In the genomic region with DNA sequence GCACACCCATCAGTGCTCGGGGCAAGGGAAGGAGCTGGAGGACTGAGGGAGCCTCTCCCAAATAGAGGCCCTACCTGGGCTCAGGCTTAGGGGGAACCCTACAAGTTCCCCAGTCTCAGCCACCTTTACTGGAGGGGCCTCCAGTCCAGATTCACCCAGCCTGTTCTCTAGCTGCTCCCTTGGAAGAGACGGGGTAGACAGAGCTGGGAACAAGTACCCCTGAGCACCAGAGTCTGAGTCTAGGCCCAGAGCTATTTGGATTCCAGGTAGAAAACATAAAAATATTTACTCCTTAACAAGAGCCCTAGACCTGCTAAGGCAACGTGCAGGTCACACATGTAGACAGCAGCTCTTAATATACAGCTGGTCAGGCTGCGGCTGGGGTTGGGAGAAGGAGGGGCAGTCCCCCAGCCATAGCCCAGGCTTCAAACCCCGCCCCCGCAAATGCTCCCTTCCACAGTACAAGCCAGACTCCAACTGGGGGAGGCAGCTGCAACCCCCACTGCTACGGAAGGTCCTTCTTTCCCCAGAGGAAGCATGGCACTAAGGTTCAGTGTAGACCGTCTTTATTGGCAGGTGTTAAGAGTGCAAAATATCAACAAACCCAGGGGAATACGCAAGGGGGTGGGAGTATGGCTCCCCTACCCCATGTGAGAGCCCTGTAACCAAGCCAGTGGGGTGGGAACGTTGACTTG, we compare ENCODE assay signal across 11 cellular contexts. TPM values are rescaled to one million over a fixed set of nuclear protein-coding genes. Genes with fewer than 3 reads are reported as not detected.
DNase-seq lines count a peak whose midpoint lies in the region; FAIRE-seq and TF ChIP-seq lines count a peak whose summit lies in the region.
"Had no signal": no experiment of that assay in that cellular context is flagged by ENCODE, and none has a peak within 500 bp of the region (broad histone marks: within the 10 kb centered on the region; RNA-seq: fewer than 3 reads in every experiment).

No MANE protein-coding gene starts in this region.

- BruUV-seq in Caco-2 (replicated peaks; lab: Mats Ljungman, UMichigan): no TSS peak

- no peak for FAIRE-seq in GM19239 (lab: Jason Lieb, UNC)

- H3K79me2 ChIP-seq in fibroblast of lung (ENCODE audit: control insufficient read depth, insufficient read depth, low read length): no peaks in the 10 kb centered on the region

- peaks cover 2% of the 10 kb centered on the region; the same call in 1 of the 2 replicates for H3K36me3 ChIP-seq in Caco-2 (ENCODE audit: control insufficient read depth, insufficient read depth, low read length)
- H3K36me3 ChIP-seq in fibroblast of lung (ENCODE audit: control insufficient read depth, insufficient read depth, low read length): peaks cover 3% of the 10 kb centered on the region

- CTCF ChIA-PET in Caco-2 (lab: Charles Lee): no interaction called here
- CTCF ChIA-PET in activated CD4-positive, alpha-beta memory T cell treated with anti-CD3 and anti-CD28 coated beads for 36 hours (lab: Charles Lee): interaction anchor here (1.0 to 1.2 kb wide), 2 partner anchors 10 to 42 kb away, joined by 3 to 7 read pairs; no protein-coding TSS in a partner anchor

- H3K4me1 ChIP-seq in Caco-2: peaks cover 68% of the 10 kb centered on the region
- H3K4me1 ChIP-seq in fibroblast of lung (ENCODE audit: control insufficient read depth, extremely low read depth, insufficient read depth, low read length): peaks cover 16% of the 10 kb centered on the region

- no peak overlapping the region for H2AFZ ChIP-seq in fibroblast of lung (ENCODE audit: low read length)

- no peaks in the 10 kb centered on the region for H3K27me3 Mint-ChIP-seq in Caco-2 (ENCODE audit: insufficient read depth, unreplicated experiment)
- H3K27me3 Mint-ChIP-seq in neural crest cell (ENCODE audit: low read depth): peaks cover 5% of the 10 kb centered on the region
- H3K27me3 Mint-ChIP-seq in activated CD4-positive, alpha-beta memory T cell treated with anti-CD3 and anti-CD28 coated beads for 36 hours: peaks cover 3% of the 10 kb centered on the region

- H4K20me1 ChIP-seq in fibroblast of lung (ENCODE audit: control insufficient read depth, extremely low read depth, insufficient read depth, low read length): no peaks in the 10 kb centered on the region

- H3K4me3 ChIP-seq in Caco-2 (ENCODE audit: low read depth, low read length) (no peak overlapping the region), fibroblast of lung (replicated peaks in 1 of 4; ENCODE audit: control extremely low read depth in 1 of 4, insufficient read depth in 1 of 4, low read depth in 3 of 4, low read length in 4 of 4) (no peak overlapping the region)
- H3K4me3 ChIP-seq: SJSA1 had no signal

- POLR2A ChIA-PET in Caco-2 (lab: Charles Lee): interaction anchor here (1.0 to 2.1 kb wide), 2 partner anchors 8 to 10 kb away, joined by 3 to 5 read pairs; partner anchors contain the start of genes TENT5B and TRNP1
- POLR2A ChIA-PET in activated CD4-positive, alpha-beta memory T cell treated with anti-CD3 and anti-CD28 coated beads for 36 hours (lab: Charles Lee): no interaction called here

- DNase-seq in Caco-2 (no peak), NCI-H82 (lab: John Stamatoyannopoulos, UW) (peak; percentile 92), fibroblast of lung (ENCODE audit: low read depth in 2 of 2) (peak; percentile 53 to 68), neural crest cell (ENCODE audit: low read depth, low spot score) (no peak), NCI-H2081 treated with DMSO at 0.1 percent for 48 hours (lab: John Stamatoyannopoulos, UW) (no peak), GM19239 (ENCODE audit: insufficient read length, low spot score) (no peak), NCI-H526 (lab: John Stamatoyannopoulos, UW) (no peak)
- no peak for DNase-seq in activated CD4-positive, alpha-beta memory T cell treated with anti-CD3 and anti-CD28 coated beads for 36 hours
- DNase-seq: CD4-positive, CD25-positive, alpha-beta regulatory T cell; hippocampal formation had no signal

- peaks cover 50% of the 10 kb centered on the region for H3K36me3 Mint-ChIP-seq in Caco-2 (ENCODE audit: insufficient read depth, unreplicated experiment)
- no peaks in the 10 kb centered on the region for H3K36me3 Mint-ChIP-seq in neural crest cell (ENCODE audit: low read depth)
- no peaks in the 10 kb centered on the region for H3K36me3 Mint-ChIP-seq in activated CD4-positive, alpha-beta memory T cell treated with anti-CD3 and anti-CD28 coated beads for 36 hours
- H3K36me3 Mint-ChIP-seq: CD4-positive, CD25-positive, alpha-beta regulatory T cell had no signal

- H3K4me2 ChIP-seq in fibroblast of lung (ENCODE audit: extremely low read depth, insufficient read depth, low read length): peak overlapping the region; percentile 29

- H3K27me3 ChIP-seq in Caco-2 (replicated peaks; ENCODE audit: control insufficient read depth, insufficient read depth, low read length) (no peaks in the 10 kb centered on the region), fibroblast of lung (ENCODE audit: control insufficient read depth, insufficient read depth, low read length) (no peaks in the 10 kb centered on the region)
- H3K27me3 ChIP-seq: SJSA1 had no signal

- H3K4me3 Mint-ChIP-seq in Caco-2 (ENCODE audit: unreplicated experiment) (no peak overlapping the region), neural crest cell (peak overlapping the region; percentile 82)
- H3K4me3 Mint-ChIP-seq in activated CD4-positive, alpha-beta memory T cell treated with anti-CD3 and anti-CD28 coated beads for 36 hours: no peak overlapping the region
- H3K4me3 Mint-ChIP-seq: CD4-positive, CD25-positive, alpha-beta regulatory T cell had no signal

- H3K27ac ChIP-seq in fibroblast of lung (ENCODE audit: insufficient read depth, low read length): no peak overlapping the region
- H3K27ac ChIP-seq: SJSA1 had no signal

- H3K9me3 Mint-ChIP-seq in Caco-2 (ENCODE audit: unreplicated experiment) (no peaks in the 10 kb centered on the region), neural crest cell (no peaks in the 10 kb centered on the region)
- H3K9me3 Mint-ChIP-seq in activated CD4-positive, alpha-beta memory T cell treated with anti-CD3 and anti-CD28 coated beads for 36 hours: no peaks in the 10 kb centered on the region
- H3K9me3 Mint-ChIP-seq: CD4-positive, CD25-positive, alpha-beta regulatory T cell had no signal

- no peaks in the 10 kb centered on the region for H3K9me3 ChIP-seq in Caco-2
- H3K9me3 ChIP-seq in fibroblast of lung (ENCODE audit: control insufficient read depth, insufficient read depth, low read depth, low read length): no peaks in the 10 kb centered on the region
- H3K9me3 ChIP-seq: SJSA1 had no signal

- no peak overlapping the region for H3K9ac ChIP-seq in fibroblast of lung (ENCODE audit: insufficient read depth, low read length)

- intact Hi-C loops in Caco-2 (cut with micrococcal nuclease; ENCODE audit: unreplicated experiment): no loop called here
- intact Hi-C loops in activated CD4-positive, alpha-beta memory T cell treated with anti-CD3 and anti-CD28 coated beads for 36 hours (cut with micrococcal nuclease): no loop called here

- no peak for TF ChIP-seq CTCF in Caco-2 (IDR thresholded peaks at IDR 0.05; ENCODE audit: insufficient read depth in 1 of 2, low read depth in 1 of 2, low read length in 1 of 2, severe bottlenecking in 1 of 2, unreplicated experiment in 1 of 2)
- TF ChIP-seq CTCF in fibroblast of lung (conservative IDR thresholded peaks at IDR 0.05 in 1 of 2, IDR thresholded peaks at IDR 0.05 in 1 of 2; ENCODE audit: low read depth in 1 of 2, low read length in 2 of 2): no peak
- TF ChIP-seq CTCF in neural crest cell (conservative IDR thresholded peaks at IDR 0.05): no peak

- H3K27ac Mint-ChIP-seq in Caco-2 (ENCODE audit: unreplicated experiment) (peak overlapping the region; percentile 77), neural crest cell (ENCODE audit: unreplicated experiment) (peak overlapping the region; percentile 93)
- no peak overlapping the region for H3K27ac Mint-ChIP-seq in activated CD4-positive, alpha-beta memory T cell treated with anti-CD3 and anti-CD28 coated beads for 36 hours
- H3K27ac Mint-ChIP-seq: CD4-positive, CD25-positive, alpha-beta regulatory T cell had no signal

- H3K4me1 Mint-ChIP-seq in Caco-2 (ENCODE audit: low read depth, unreplicated experiment) (peaks cover 12% of the 10 kb centered on the region), neural crest cell (peaks cover 60% of the 10 kb centered on the region)
- no peaks in the 10 kb centered on the region for H3K4me1 Mint-ChIP-seq in activated CD4-positive, alpha-beta memory T cell treated with anti-CD3 and anti-CD28 coated beads for 36 hours (ENCODE audit: low read depth)
- H3K4me1 Mint-ChIP-seq: CD4-positive, CD25-positive, alpha-beta regulatory T cell had no signal

RNA-seq across cellular contexts. Expression of gene TENT5B, which starts 8.0 kb away (rescaled TPM):
- total RNA-seq in Caco-2 (2022) (19.4 and 21.1 TPM in 2 replicates), fibroblast of lung (0.50 and 1.0 TPM in 2 replicates), neural crest cell (10.1 and 11.0 TPM in 2 replicates)
- polyA plus RNA-seq in fibroblast of lung: 1.9 and 9.3 TPM in 2 replicates
- 2.0 and 10.8 TPM in 2 replicates for polyA plus RNA-seq in fibroblast of lung (2012)
- 3.7 and 13.7 TPM in 2 replicates for polyA minus RNA-seq in fibroblast of lung (ENCODE audit: low replicate concordance)
- total RNA-seq in activated CD4-positive, alpha-beta memory T cell treated with anti-CD3 and anti-CD28 coated beads for 36 hours: not detected
- total RNA-seq: CD4-positive, CD25-positive, alpha-beta regulatory T cell had no signal
- polyA plus RNA-seq: CD4-positive, CD25-positive, alpha-beta regulatory T cell had no signal

RNA-seq across cellular contexts. Expression of gene TRNP1, which starts 11.1 kb away (rescaled TPM):
- total RNA-seq in Caco-2 (2022) (23.3 and 23.6 TPM in 2 replicates), fibroblast of lung (10.8 and 16.2 TPM in 2 replicates), neural crest cell (16.7 and 18.7 TPM in 2 replicates)
- polyA plus RNA-seq in fibroblast of lung: 32.6 and 66.9 TPM in 2 replicates
- polyA plus RNA-seq in fibroblast of lung (2012): 27.5 and 54.1 TPM in 2 replicates
- 9.0 and 25.6 TPM in 2 replicates for polyA minus RNA-seq in fibroblast of lung (ENCODE audit: low replicate concordance)
- total RNA-seq in activated CD4-positive, alpha-beta memory T cell treated with anti-CD3 and anti-CD28 coated beads for 36 hours: under 1 TPM; 0.19 to 0.53 TPM
- total RNA-seq: CD4-positive, CD25-positive, alpha-beta regulatory T cell had no signal
- polyA plus RNA-seq: CD4-positive, CD25-positive, alpha-beta regulatory T cell had no signal

RNA-seq across cellular contexts. Expression of gene KDF1, which starts 44.4 kb away (rescaled TPM):
- 13.5 and 14.1 TPM in 2 replicates for total RNA-seq in Caco-2 (2022)
- not detected in 2 replicates for total RNA-seq in fibroblast of lung
- polyA plus RNA-seq in fibroblast of lung: 0.05 TPM in 1 of 2 replicates, not detected in the other
- not detected in 2 replicates for polyA plus RNA-seq in fibroblast of lung (2012)
- polyA minus RNA-seq in fibroblast of lung (ENCODE audit: low replicate concordance): not detected in 2 replicates
- not detected in 2 replicates for total RNA-seq in neural crest cell
- total RNA-seq in activated CD4-positive, alpha-beta memory T cell treated with anti-CD3 and anti-CD28 coated beads for 36 hours: not detected
- total RNA-seq: SJSA1 had no signal

Comparison
In these comparisons a context has a peak if more than half of its experiments do, and no peak if none do; other contexts are left out.
1. DNase-seq: peak in NCI-H82 (single experiment) and fibroblast of lung (2 of 2); none in Caco-2 (0 of 2), neural crest cell (single experiment), activated CD4-positive, alpha-beta memory T cell treated with anti-CD3 and anti-CD28 coated beads for 36 hours (single experiment), NCI-H2081 treated with DMSO at 0.1 percent for 48 hours (single experiment), GM19239 (single experiment) and NCI-H526 (0 of 2).
2. RNA of gene KDF1, which starts 44.4 kb away (total RNA-seq): 13.5 to 14.1 TPM in Caco-2; not detected in activated CD4-positive, alpha-beta memory T cell treated with anti-CD3 and anti-CD28 coated beads for 36 hours, not detected in fibroblast of lung and not detected in neural crest cell; every median in the first group is over 10 times any median in the second.